ENCODE assay signal across 14 cellular contexts in genomic region chr5:78003914-78004313, GRCh38.
DNase-seq lines count a peak whose midpoint lies in the region; TF ChIP-seq lines count a peak whose summit lies in the region.
"Had no signal": no experiment of that assay in that cellular context is flagged by ENCODE, and none has a peak within 500 bp of the region (broad histone marks: within the 10 kb centered on the region; RNA-seq: fewer than 3 reads in every experiment).

No MANE protein-coding gene starts in this region.

- TF ChIP-seq CTCF in HEK293 (tag by site-specific recombination; IDR thresholded peaks at IDR 0.05) (no peak), endodermal cell (conservative IDR thresholded peaks at IDR 0.05) (no peak)

- POLR2A ChIA-PET in HEK293 (lab: Yijun Ruan, JAX) = no interaction called here

- H3K36me3 ChIP-seq in HEK293 (ENCODE audit: control insufficient read depth in 2 of 2, insufficient read depth in 1 of 2, low read length in 2 of 2) = no peaks in the 10 kb centered on the region
- peaks cover 11% of the 10 kb centered on the region for H3K36me3 ChIP-seq in endodermal cell (ENCODE audit: control insufficient read depth, insufficient read depth, low read length)

- no peak overlapping the region for H3K9ac ChIP-seq in endodermal cell (ENCODE audit: extremely low read depth, low read length, poor library complexity, severe bottlenecking)

- no peak overlapping the region for H3K4me3 Mint-ChIP-seq in endodermal cell
- H3K4me3 Mint-ChIP-seq: CD4-positive, alpha-beta T cell had no signal

- no peak overlapping the region for H3K27ac ChIP-seq in HEK293 (ENCODE audit: extremely low read depth, low read depth, low read length)
- no peak overlapping the region for H3K27ac ChIP-seq in endodermal cell (ENCODE audit: low read depth, low read length)
- H3K27ac ChIP-seq: suprapubic skin had no signal

- no peaks in the 10 kb centered on the region for H3K27me3 ChIP-seq in endodermal cell (ENCODE audit: control insufficient read depth, insufficient read depth, low read length, poor library complexity, severe bottlenecking)
- H3K27me3 ChIP-seq: spleen, suprapubic skin had no signal

- H3K27ac Mint-ChIP-seq in endodermal cell = no peak overlapping the region
- H3K27ac Mint-ChIP-seq: CD4-positive, alpha-beta T cell had no signal

- WGBS in endodermal cell (ENCODE audit: insufficient coverage in 1 of 2, insufficient read length in 1 of 2), 2 experiments = 53 to 91% methylated on average over 4 to 6 of the region's 6 CpGs

- H3K9me3 Mint-ChIP-seq in endodermal cell = no peaks in the 10 kb centered on the region
- H3K9me3 Mint-ChIP-seq: CD4-positive, alpha-beta T cell had no signal

- H3K36me3 Mint-ChIP-seq in endodermal cell (ENCODE audit: low read depth) = peaks cover 15% of the 10 kb centered on the region

- no peaks in the 10 kb centered on the region for H3K27me3 Mint-ChIP-seq in endodermal cell (ENCODE audit: insufficient read depth)
- H3K27me3 Mint-ChIP-seq: CD4-positive, alpha-beta T cell had no signal

- peaks cover 13% of the 10 kb centered on the region for H3K4me1 Mint-ChIP-seq in endodermal cell

- CTCF ChIA-PET in HEK293 (lab: Yijun Ruan, JAX) = interaction anchor here (1.0 kb wide), 1 partner anchor 231 kb away, joined by 3 read pairs; no protein-coding TSS in a partner anchor

- H3K4me3 ChIP-seq in HEK293 (ENCODE audit: low read depth, low read length) = no peak overlapping the region
- H3K4me3 ChIP-seq in endodermal cell (ENCODE audit: low read length) = no peak overlapping the region
- H3K4me3 ChIP-seq: spleen, suprapubic skin had no signal

- H3K9me3 ChIP-seq in HEK293 (ENCODE audit: control insufficient read depth, insufficient read depth, low read depth, low read length) (no peaks in the 10 kb centered on the region), endodermal cell (ENCODE audit: control insufficient read depth, low read length) (peaks cover 8% of the 10 kb centered on the region)
- H3K9me3 ChIP-seq: spleen, suprapubic skin had no signal

- DNase-seq in NCI-H1092 (lab: John Stamatoyannopoulos, UW) = peak; percentile 54
- peak; percentile 60 for DNase-seq in OCI-M1 (lab: John Stamatoyannopoulos, UW)
- peak; percentile 45 for DNase-seq in midbrain (lab: John Stamatoyannopoulos, UW)
- DNase-seq in SW 1271 (lab: John Stamatoyannopoulos, UW) = no peak
- no peak for DNase-seq in GF-D8 (lab: John Stamatoyannopoulos, UW)
- no peak for DNase-seq in endodermal cell
- DNase-seq: activated CD4-positive, alpha-beta T cell treated with anti-CD3 and anti-CD28 coated beads, Interleukin-2, amount 50 U/mL, for 48 hours; CD4-positive, alpha-beta T cell; effector CD8-positive, alpha-beta T cell; mesendoderm; NCI-H2171; spleen had no signal

- H3K4me1 ChIP-seq in HEK293 (ENCODE audit: control insufficient read depth, insufficient read depth, low read length) (peaks cover 8% of the 10 kb centered on the region), endodermal cell (ENCODE audit: control insufficient read depth, insufficient read depth, low read length) (no peaks in the 10 kb centered on the region)
- H3K4me1 ChIP-seq: suprapubic skin had no signal

TF ChIP-seq in HEK293, 187 proteins besides CTCF, POLR2A, EP300 and RAD21:
- TF ChIP-seq TRIM28 (IDR thresholded peaks at IDR 0.05; ENCODE audit: borderline replicate concordance, low read length) (0 out of 2 replicates have a peak, but pooled peaks have one; percentile 30), ZBTB1 (tag by site-specific recombination; IDR thresholded peaks at IDR 0.05) (no peak)

Comparison
In these comparisons a context has a peak if more than half of its experiments do, and no peak if none do; other contexts are left out.
1. DNase-seq: peak in NCI-H1092 (single experiment), OCI-M1 (single experiment) and midbrain (single experiment); none in SW 1271 (0 of 2), GF-D8 (single experiment) and endodermal cell (single experiment).